In genomic region chr20:44633187-44633851, GRCh38 we compare ENCODE assay signal across 26 cellular contexts. TPM values are rescaled to one million over a fixed set of nuclear protein-coding genes. Genes with fewer than 3 reads are reported as not detected.
DNase-seq lines count a peak whose midpoint lies in the region; ATAC-seq, FAIRE-seq and TF ChIP-seq lines count a peak whose summit lies in the region.
"Had no signal": no experiment of that assay in that cellular context is flagged by ENCODE, and none has a peak within 500 bp of the region (broad histone marks: within the 10 kb centered on the region; RNA-seq: fewer than 3 reads in every experiment).

No MANE protein-coding gene starts in this region.

- POLR2A ChIA-PET in activated CD4-positive, alpha-beta memory T cell treated with anti-CD3 and anti-CD28 coated beads for 36 hours (lab: Charles Lee), result no interaction called here

- peak overlapping the region in 8 of 11 experiments; percentile 4 to 58 (median 30); a peak in 10 of 22 replicates for H3K4me2 ChIP-seq in BLaER1 treated with 17β-estradiol and CSF1 and Interleukin-3, amounts not matched to agents 10 nM and 100 nM

- peaks cover under 1% of the 10 kb centered on the region for H3K4me1 Mint-ChIP-seq in central memory CD8-positive, alpha-beta T cell
- H3K4me1 Mint-ChIP-seq in nephron progenitor cell, result peaks cover 43% of the 10 kb centered on the region
- H3K4me1 Mint-ChIP-seq in activated CD4-positive, alpha-beta memory T cell treated with anti-CD3 and anti-CD28 coated beads for 36 hours (ENCODE audit: low read depth), result no peaks in the 10 kb centered on the region

- peaks cover 44% of the 10 kb centered on the region for H3K36me3 Mint-ChIP-seq in central memory CD8-positive, alpha-beta T cell (ENCODE audit: insufficient read depth)
- H3K36me3 Mint-ChIP-seq in nephron progenitor cell (ENCODE audit: low read depth), result no peaks in the 10 kb centered on the region
- H3K36me3 Mint-ChIP-seq in activated CD4-positive, alpha-beta memory T cell treated with anti-CD3 and anti-CD28 coated beads for 36 hours, result peaks cover 9% of the 10 kb centered on the region

- no peaks in the 10 kb centered on the region for H3K9me3 Mint-ChIP-seq in central memory CD8-positive, alpha-beta T cell
- no peaks in the 10 kb centered on the region for H3K9me3 Mint-ChIP-seq in nephron progenitor cell
- no peaks in the 10 kb centered on the region for H3K9me3 Mint-ChIP-seq in activated CD4-positive, alpha-beta memory T cell treated with anti-CD3 and anti-CD28 coated beads for 36 hours
- H3K9me3 Mint-ChIP-seq: activated naive CD8-positive, alpha-beta T cell treated with anti-CD3 and anti-CD28 coated beads, Interleukin-2, amount 10 ng/mL, durations not matched to agents 7 days and 5 days; activated T-helper 1 cell treated with anti-CD3 and anti-CD28 coated beads, Interleukin-12 subunit alpha, Interleukin-12 subunit beta, Interleukin-2, Interleukin-4 antibody, amounts not matched to agents 30 ng/mL and 10 ng/mL and 1 ng/mL, durations not matched to agents 14 hours and 24 hours and 36 hours; naive thymus-derived CD4-positive, alpha-beta T cell; stimulated activated naive CD8-positive, alpha-beta T cell treated with anti-CD3 and anti-CD28 coated beads, Interleukin-15, Interleukin-2, amounts not matched to agents 100 ng/mL and 50 ng/mL, for 24 hours had no signal

- peaks cover 0 to 39% (median 28%) of the 10 kb centered on the region in 10 experiments; a peak in 16 of 20 replicates for H3K4me1 ChIP-seq in BLaER1 treated with 17β-estradiol and CSF1 and Interleukin-3, amounts not matched to agents 10 nM and 100 nM
- H3K4me1 ChIP-seq: upper lobe of right lung had no signal

- H3K27ac Mint-ChIP-seq in central memory CD8-positive, alpha-beta T cell (ENCODE audit: low read depth), result peak overlapping the region; percentile 58
- peak overlapping the region; percentile 71 for H3K27ac Mint-ChIP-seq in nephron progenitor cell
- no peak overlapping the region for H3K27ac Mint-ChIP-seq in activated CD4-positive, alpha-beta memory T cell treated with anti-CD3 and anti-CD28 coated beads for 36 hours
- H3K27ac Mint-ChIP-seq: activated naive CD8-positive, alpha-beta T cell treated with anti-CD3 and anti-CD28 coated beads, Interleukin-2, amount 10 ng/mL, durations not matched to agents 7 days and 5 days; activated T-helper 1 cell treated with anti-CD3 and anti-CD28 coated beads, Interleukin-12 subunit alpha, Interleukin-12 subunit beta, Interleukin-2, Interleukin-4 antibody, amounts not matched to agents 30 ng/mL and 10 ng/mL and 1 ng/mL, durations not matched to agents 14 hours and 24 hours and 36 hours; stimulated activated naive CD8-positive, alpha-beta T cell treated with anti-CD3 and anti-CD28 coated beads, Interleukin-15, Interleukin-2, amounts not matched to agents 100 ng/mL and 50 ng/mL, for 24 hours had no signal

- intact Hi-C loops in activated CD4-positive, alpha-beta memory T cell treated with anti-CD3 and anti-CD28 coated beads for 36 hours (cut with micrococcal nuclease), result no loop called here

- peak overlapping the region in 5 of 11 experiments; percentile 9 to 54 (median 15); a peak in 4 of 22 replicates for H3K27ac ChIP-seq in BLaER1 treated with 17β-estradiol and CSF1 and Interleukin-3, amounts not matched to agents 10 nM and 100 nM
- H3K27ac ChIP-seq: epithelial cell of prostate, upper lobe of right lung, WERI-Rb-1 had no signal

- H3K27me3 Mint-ChIP-seq in central memory CD8-positive, alpha-beta T cell, result no peaks in the 10 kb centered on the region
- peaks cover 4% of the 10 kb centered on the region for H3K27me3 Mint-ChIP-seq in nephron progenitor cell (ENCODE audit: low read depth, poor library complexity)
- no peaks in the 10 kb centered on the region for H3K27me3 Mint-ChIP-seq in activated CD4-positive, alpha-beta memory T cell treated with anti-CD3 and anti-CD28 coated beads for 36 hours
- H3K27me3 Mint-ChIP-seq: activated naive CD8-positive, alpha-beta T cell treated with anti-CD3 and anti-CD28 coated beads, Interleukin-2, amount 10 ng/mL, durations not matched to agents 7 days and 5 days; naive thymus-derived CD4-positive, alpha-beta T cell; stimulated activated naive CD8-positive, alpha-beta T cell treated with anti-CD3 and anti-CD28 coated beads, Interleukin-15, Interleukin-2, amounts not matched to agents 100 ng/mL and 50 ng/mL, for 24 hours had no signal

- CTCF ChIA-PET in activated CD4-positive, alpha-beta memory T cell treated with anti-CD3 and anti-CD28 coated beads for 36 hours (lab: Charles Lee), result no interaction called here

- H3K9ac ChIP-seq in BLaER1 treated with 17β-estradiol and CSF1 and Interleukin-3, amounts not matched to agents 10 nM and 100 nM, result peak overlapping the region in 6 of 11 experiments; percentile 4 to 60 (median 29); a peak in 6 of 22 replicates

- no peaks in the 10 kb centered on the region for H3K27me3 ChIP-seq in BLaER1 treated with 17β-estradiol and CSF1 and Interleukin-3, amounts not matched to agents 10 nM and 100 nM
- H3K27me3 ChIP-seq: upper lobe of right lung had no signal

- no peak for ATAC-seq in central memory CD8-positive, alpha-beta T cell (replicated peaks; ENCODE audit: extremely low read depth, poor library complexity, severe bottlenecking)
- ATAC-seq: naive thymus-derived CD4-positive, alpha-beta T cell; Panc1; upper lobe of right lung had no signal

- no peaks in the 10 kb centered on the region for H3K9me3 ChIP-seq in BLaER1 treated with 17β-estradiol and CSF1 and Interleukin-3, amounts not matched to agents 10 nM and 100 nM (replicated peaks in 1 of 11)
- H3K9me3 ChIP-seq: upper lobe of right lung had no signal

- DNase-seq in HTR-8/SVneo (ENCODE audit: insufficient read length, low spot score), result no peak
- no peak for DNase-seq in central memory CD8-positive, alpha-beta T cell (ENCODE audit: low spot score in 2 of 2)
- no peak for DNase-seq in nephron progenitor cell
- DNase-seq in activated CD4-positive, alpha-beta memory T cell treated with anti-CD3 and anti-CD28 coated beads for 36 hours, result no peak
- DNase-seq in NCI-H446 (lab: John Stamatoyannopoulos, UW), result no peak
- no peak for DNase-seq in DMS153 treated with DMSO at 0.1 percent for 48 hours (lab: John Stamatoyannopoulos, UW; ENCODE audit: unreplicated experiment)
- DNase-seq: activated CD8-positive, alpha-beta memory T cell treated with anti-CD3 and anti-CD28 coated beads for 24 hours; activated naive CD8-positive, alpha-beta T cell treated with anti-CD3 and anti-CD28 coated beads, Interleukin-2, amount 10 ng/mL, durations not matched to agents 7 days and 5 days; DMS79 treated with DMSO at 0.1 percent for 48 hours; foreskin melanocyte; kidney glomerular epithelial cell; mesendoderm; naive thymus-derived CD4-positive, alpha-beta T cell; NCI-H1105 treated with DMSO at 0.1 percent for 48 hours; NCI-H2081; NCI-H510A; stimulated activated CD4-positive, alpha-beta T cell treated with anti-CD3 and anti-CD28 coated beads, Interleukin-1b, Interleukin-23, amount 100 ng/mL, for 48 hours; T-helper 2 cell; upper lobe of right lung; WERI-Rb-1 had no signal

- H3K4me3 ChIP-seq in BLaER1 treated with 17β-estradiol and CSF1 and Interleukin-3, amounts not matched to agents 10 nM and 100 nM, result no peak overlapping the region
- H3K4me3 ChIP-seq: upper lobe of right lung had no signal

- peak; percentile 4 for FAIRE-seq in HTR-8/SVneo (lab: Jason Lieb, UNC)
- FAIRE-seq: H54 had no signal

- H3K36me3 ChIP-seq in BLaER1 treated with 17β-estradiol and CSF1 and Interleukin-3, amounts not matched to agents 10 nM and 100 nM, result peaks cover 67 to 99% (median 97%) of the 10 kb centered on the region in 11 experiments
- H3K36me3 ChIP-seq: upper lobe of right lung, WERI-Rb-1 had no signal

- H3K4me3 Mint-ChIP-seq in central memory CD8-positive, alpha-beta T cell, result no peak overlapping the region
- H3K4me3 Mint-ChIP-seq in nephron progenitor cell, result no peak overlapping the region
- no peak overlapping the region for H3K4me3 Mint-ChIP-seq in activated CD4-positive, alpha-beta memory T cell treated with anti-CD3 and anti-CD28 coated beads for 36 hours
- H3K4me3 Mint-ChIP-seq: activated naive CD8-positive, alpha-beta T cell treated with anti-CD3 and anti-CD28 coated beads, Interleukin-2, amount 10 ng/mL, durations not matched to agents 7 days and 5 days; activated T-helper 1 cell treated with anti-CD3 and anti-CD28 coated beads, Interleukin-12 subunit alpha, Interleukin-12 subunit beta, Interleukin-2, Interleukin-4 antibody, amounts not matched to agents 30 ng/mL and 10 ng/mL and 1 ng/mL, durations not matched to agents 14 hours and 24 hours and 36 hours; naive thymus-derived CD4-positive, alpha-beta T cell; stimulated activated naive CD8-positive, alpha-beta T cell treated with anti-CD3 and anti-CD28 coated beads, Interleukin-15, Interleukin-2, amounts not matched to agents 100 ng/mL and 50 ng/mL, for 24 hours had no signal

- peaks cover 0 to 35% (median 0%) of the 10 kb centered on the region in 11 experiments; a peak in 9 of 22 replicates for H4K20me1 ChIP-seq in BLaER1 treated with 17β-estradiol and CSF1 and Interleukin-3, amounts not matched to agents 10 nM and 100 nM

- TF ChIP-seq CTCF in nephron progenitor cell (IDR thresholded peaks at IDR 0.05), result no peak

RNA-seq across cellular contexts. Expression of gene ADA, which starts 18.2 kb away (rescaled TPM):
- 10 to 100 TPM; 35.7 to 38.0 TPM for total RNA-seq in activated CD4-positive, alpha-beta memory T cell treated with anti-CD3 and anti-CD28 coated beads for 36 hours

RNA-seq across cellular contexts. Expression of gene PKIG, which starts 50.9 kb away (rescaled TPM):
- 1 to 10 TPM; 2.9 to 4.1 TPM for total RNA-seq in activated CD4-positive, alpha-beta memory T cell treated with anti-CD3 and anti-CD28 coated beads for 36 hours
